In genomic region chr13:49697468-49697867, GRCh38 we compare ENCODE assay signal across 3 cellular contexts.
TF ChIP-seq lines count a peak whose summit lies in the region.

No MANE protein-coding gene starts in this region.

TF ChIP-seq in HepG2, 621 proteins besides CTCF, POLR2A, EP300 and RAD21 (continued from another document):
- TF ChIP-seq ZNF121 (CRISPR knock-in tag; IDR thresholded peaks at IDR 0.05) (peak; percentile 50; the same call in 1 of the 2 replicates), MNT (IDR thresholded peaks at IDR 0.05) (no peak)

TF ChIP-seq in HEK293, 187 proteins besides CTCF, POLR2A, EP300 and RAD21 (continued from another document):
- TF ChIP-seq MYNN (tag by site-specific recombination; IDR thresholded peaks at IDR 0.05; ENCODE audit: borderline replicate concordance): no peak
- TF ChIP-seq HOXC10 (CRISPR knock-in tag; IDR thresholded peaks at IDR 0.05): no peak
- no peak for TF ChIP-seq ZNF214 (tag by site-specific recombination; IDR thresholded peaks at IDR 0.05; ENCODE audit: borderline replicate concordance)
- TF ChIP-seq ZNF121 (tag by site-specific recombination; IDR thresholded peaks at IDR 0.05): peak; percentile 70
- no peak for TF ChIP-seq ZNF76 (tag by site-specific recombination; IDR thresholded peaks at IDR 0.05; ENCODE audit: borderline replicate concordance, low read depth)
- no peak for TF ChIP-seq ZNF148 (tag by site-specific recombination; IDR thresholded peaks at IDR 0.05; ENCODE audit: borderline replicate concordance)

TF ChIP-seq in WTC11, 78 proteins besides CTCF, POLR2A, EP300 and RAD21:
- TF ChIP-seq ZNF532 (CRISPR knock-in tag; IDR thresholded peaks at IDR 0.05; ENCODE audit: borderline replicate concordance) (no peak), ZNF121 (CRISPR knock-in tag; IDR thresholded peaks at IDR 0.05) (peak; percentile 76; the same call in 1 of the 2 replicates), ZNF416 (CRISPR knock-in tag; IDR thresholded peaks at IDR 0.05) (no peak), CREB1 (CRISPR knock-in tag; IDR thresholded peaks at IDR 0.05) (no peak), ZNF423 (CRISPR knock-in tag; IDR thresholded peaks at IDR 0.05) (no peak)
